9 cellular contexts compared by ENCODE assay signal in genomic region chr3:51984269-51984647, GRCh38.
DNase-seq lines count a peak whose midpoint lies in the region.
"Had no signal": no experiment of that assay in that cellular context is flagged by ENCODE, and none has a peak within 500 bp of the region (broad histone marks: within the 10 kb centered on the region; RNA-seq: fewer than 3 reads in every experiment).

No MANE protein-coding gene starts in this region.

- peak overlapping the region; percentile 10 to 89 (median 78) for H3K9ac ChIP-seq in subcutaneous abdominal adipose tissue (ENCODE audit: low read length in 5 of 5)

- H3K4me3 ChIP-seq in subcutaneous abdominal adipose tissue (ENCODE audit: low read depth in 1 of 5, low read length in 5 of 5): peak overlapping the region in 2 of 5 donors; percentile 0 to 70

- H3K27me3 ChIP-seq in layer of hippocampus (ENCODE audit: control insufficient read depth, insufficient read depth, low read length): no peaks in the 10 kb centered on the region
- H3K27me3 ChIP-seq in subcutaneous abdominal adipose tissue (ENCODE audit: control insufficient read depth in 5 of 5, insufficient read depth in 4 of 5, low read length in 5 of 5): no peaks in the 10 kb centered on the region

- H3K4me3 Mint-ChIP-seq in T-helper 1 cell treated with Interleukin-12 subunit alpha and Interleukin-12 subunit beta and Interleukin-4 antibody, amounts not matched to agents 30 μg/mL and 1 μg/mL, for 36 hours: peak overlapping the region; percentile 93
- H3K4me3 Mint-ChIP-seq in activated naive CD8-positive, alpha-beta T cell: peak overlapping the region; percentile 99

- H3K36me3 Mint-ChIP-seq in T-helper 1 cell treated with Interleukin-12 subunit alpha and Interleukin-12 subunit beta and Interleukin-4 antibody, amounts not matched to agents 30 μg/mL and 1 μg/mL, for 36 hours (ENCODE audit: low read depth): peaks cover 6% of the 10 kb centered on the region
- no peaks in the 10 kb centered on the region for H3K36me3 Mint-ChIP-seq in activated naive CD8-positive, alpha-beta T cell

- peak overlapping the region; percentile 92 for H3K27ac ChIP-seq in layer of hippocampus (ENCODE audit: low read depth, low read length)
- H3K27ac ChIP-seq in subcutaneous abdominal adipose tissue (ENCODE audit: low read depth, low read length): peak overlapping the region; percentile 92

- H3K27me3 Mint-ChIP-seq in T-helper 1 cell treated with Interleukin-12 subunit alpha and Interleukin-12 subunit beta and Interleukin-4 antibody, amounts not matched to agents 30 μg/mL and 1 μg/mL, for 36 hours (ENCODE audit: low read depth): no peaks in the 10 kb centered on the region
- H3K27me3 Mint-ChIP-seq in activated naive CD8-positive, alpha-beta T cell: no peaks in the 10 kb centered on the region

- peaks cover 0 to 6% (median 2%) of the 10 kb centered on the region in 5 donors for H3K36me3 ChIP-seq in subcutaneous abdominal adipose tissue (ENCODE audit: control insufficient read depth in 5 of 5, insufficient read depth in 5 of 5, low read length in 5 of 5)

- H3K27ac Mint-ChIP-seq in T-helper 1 cell treated with Interleukin-12 subunit alpha and Interleukin-12 subunit beta and Interleukin-4 antibody, amounts not matched to agents 30 μg/mL and 1 μg/mL, for 36 hours: peak overlapping the region; percentile 77
- H3K27ac Mint-ChIP-seq in activated naive CD8-positive, alpha-beta T cell: peak overlapping the region; percentile 94

- peaks cover 5 to 49% (median 30%) of the 10 kb centered on the region in 5 donors for H3K4me1 ChIP-seq in subcutaneous abdominal adipose tissue (ENCODE audit: control insufficient read depth in 5 of 5, insufficient read depth in 5 of 5, low read length in 5 of 5)

- peaks cover 24% of the 10 kb centered on the region for H3K4me1 Mint-ChIP-seq in T-helper 1 cell treated with Interleukin-12 subunit alpha and Interleukin-12 subunit beta and Interleukin-4 antibody, amounts not matched to agents 30 μg/mL and 1 μg/mL, for 36 hours (ENCODE audit: low read depth)
- H3K4me1 Mint-ChIP-seq in activated naive CD8-positive, alpha-beta T cell (ENCODE audit: low read depth): peaks cover 17% of the 10 kb centered on the region

- no peaks in the 10 kb centered on the region for H3K9me3 ChIP-seq in subcutaneous abdominal adipose tissue (ENCODE audit: control insufficient read depth in 5 of 5, low read length in 5 of 5)

- no peaks in the 10 kb centered on the region for H3K9me3 Mint-ChIP-seq in T-helper 1 cell treated with Interleukin-12 subunit alpha and Interleukin-12 subunit beta and Interleukin-4 antibody, amounts not matched to agents 30 μg/mL and 1 μg/mL, for 36 hours
- no peaks in the 10 kb centered on the region for H3K9me3 Mint-ChIP-seq in activated naive CD8-positive, alpha-beta T cell (ENCODE audit: low read depth)

- DNase-seq in T-helper 1 cell (no peak), DMS79 (lab: John Stamatoyannopoulos, UW) (no peak), HCEC 1CT (no peak)
- DNase-seq in stimulated activated CD4-positive, alpha-beta T cell treated with anti-CD3 and anti-CD28 coated beads, Interleukin-4, amount 100 ng/mL, for 4 hours: no peak
- DNase-seq: NCI-H524 had no signal
